12 cellular contexts compared by ENCODE assay signal in genomic region chr9:37414503-37414943, GRCh38. TPM values are rescaled to one million over a fixed set of nuclear protein-coding genes. Genes with fewer than 3 reads are reported as not detected.
DNase-seq lines count a peak whose midpoint lies in the region; ATAC-seq and TF ChIP-seq lines count a peak whose summit lies in the region.
"Had no signal": no experiment of that assay in that cellular context is flagged by ENCODE, and none has a peak within 500 bp of the region (broad histone marks: within the 10 kb centered on the region; RNA-seq: fewer than 3 reads in every experiment).

No MANE protein-coding gene starts in this region.

- 89 to 93% methylated on average over 5 to 10 of the region's 10 CpGs for WGBS in endodermal cell (ENCODE audit: insufficient coverage in 1 of 2, insufficient read length in 1 of 2), 2 experiments

- H3K27me3 ChIP-seq in BLaER1 treated with 17β-estradiol and CSF1 and Interleukin-3, amounts not matched to agents 10 nM and 100 nM = no peaks in the 10 kb centered on the region
- H3K27me3 ChIP-seq in PC-3 (ENCODE audit: low read length) (no peaks in the 10 kb centered on the region), endodermal cell (ENCODE audit: control insufficient read depth, insufficient read depth, low read length, poor library complexity, severe bottlenecking) (no peaks in the 10 kb centered on the region), parathyroid adenoma (ENCODE audit: control insufficient read depth, insufficient read depth, low read length) (no peaks in the 10 kb centered on the region), foreskin keratinocyte (no peaks in the 10 kb centered on the region)
- H3K27me3 ChIP-seq: body of pancreas had no signal

- peak overlapping the region; percentile 93 for H2AFZ ChIP-seq in PC-3 (ENCODE audit: low read length)
- H2AFZ ChIP-seq in parathyroid adenoma = peak overlapping the region; percentile 79

- H3K4me3 ChIP-seq in BLaER1 treated with 17β-estradiol and CSF1 and Interleukin-3, amounts not matched to agents 10 nM and 100 nM = no peak overlapping the region
- H3K4me3 ChIP-seq in PC-3 (ENCODE audit: low read length) (no peak overlapping the region), endodermal cell (ENCODE audit: low read length) (no peak overlapping the region), parathyroid adenoma (ENCODE audit: low read depth, low read length) (no peak overlapping the region)
- H3K4me3 ChIP-seq: body of pancreas had no signal

- no peaks in the 10 kb centered on the region for H4K20me1 ChIP-seq in BLaER1 treated with 17β-estradiol and CSF1 and Interleukin-3, amounts not matched to agents 10 nM and 100 nM
- no peaks in the 10 kb centered on the region for H4K20me1 ChIP-seq in PC-3 (ENCODE audit: low read length)

- POLR2A ChIA-PET in PC-3 (lab: Charles Lee; ENCODE audit: unreplicated experiment) = no interaction called here

- peaks cover 23 to 96% (median 68%) of the 10 kb centered on the region in 10 experiments for H3K4me1 ChIP-seq in BLaER1 treated with 17β-estradiol and CSF1 and Interleukin-3, amounts not matched to agents 10 nM and 100 nM
- H3K4me1 ChIP-seq in PC-3 (ENCODE audit: insufficient read depth, low read length) = 0 out of 2 replicates have a peak, but pooled peaks cover 6% of the 10 kb centered on the region
- no peaks in the 10 kb centered on the region for H3K4me1 ChIP-seq in endodermal cell (ENCODE audit: control insufficient read depth, insufficient read depth, low read length)
- no peaks in the 10 kb centered on the region for H3K4me1 ChIP-seq in parathyroid adenoma
- no peaks in the 10 kb centered on the region for H3K4me1 ChIP-seq in foreskin keratinocyte

- intact Hi-C loops in PC-3 (cut with micrococcal nuclease) = no loop called here
- intact Hi-C loops in Right ventricle myocardium superior (cut with DNase I) = loop anchor here (10.0 kb wide), 1 partner anchor 70 kb away; the partner anchor contains the start of gene POLR1E

- H3F3A ChIP-seq in PC-3 (ENCODE audit: low read length, unreplicated experiment) = no peaks in the 10 kb centered on the region

- peak overlapping the region in 7 of 11 experiments; percentile 0 to 42 (median 28); a peak in 6 of 22 replicates for H3K9ac ChIP-seq in BLaER1 treated with 17β-estradiol and CSF1 and Interleukin-3, amounts not matched to agents 10 nM and 100 nM
- no peak overlapping the region for H3K9ac ChIP-seq in PC-3 (ENCODE audit: low read length)
- no peak overlapping the region for H3K9ac ChIP-seq in endodermal cell (ENCODE audit: extremely low read depth, low read length, poor library complexity, severe bottlenecking)
- no peak overlapping the region for H3K9ac ChIP-seq in parathyroid adenoma

- H3K4me2 ChIP-seq in BLaER1 treated with 17β-estradiol and CSF1 and Interleukin-3, amounts not matched to agents 10 nM and 100 nM = peak overlapping the region in 8 of 11 experiments; percentile 3 to 93 (median 48); a peak in 12 of 22 replicates
- H3K4me2 ChIP-seq in PC-3 (ENCODE audit: low read length) = peak overlapping the region; percentile 66; the same call in 1 of the 2 replicates
- no peak overlapping the region for H3K4me2 ChIP-seq in parathyroid adenoma (ENCODE audit: low read length)

- ATAC-seq in PC-3 (no peak), HG03159 (IDR thresholded peaks at IDR 0.05; ENCODE audit: unreplicated experiment) (no peak), foreskin keratinocyte (no peak), Right ventricle myocardium superior (ENCODE audit: poor library complexity) (no peak)

- peaks cover 4% of the 10 kb centered on the region for H3K27me3 Mint-ChIP-seq in endodermal cell (ENCODE audit: insufficient read depth)

- DNase-seq in PC-3 (no peak), endodermal cell (peak; percentile 58), NCI-H1105 treated with DMSO at 0.1 percent for 48 hours (lab: John Stamatoyannopoulos, UW) (no peak), foreskin keratinocyte (no peak), Right ventricle myocardium superior (no peak)

- H3K27ac ChIP-seq in BLaER1 treated with 17β-estradiol and CSF1 and Interleukin-3, amounts not matched to agents 10 nM and 100 nM = peak overlapping the region in 5 of 11 experiments; percentile 3 to 41 (median 35); a peak in 5 of 22 replicates
- no peak overlapping the region for H3K27ac ChIP-seq in PC-3 (ENCODE audit: low read length)
- H3K27ac ChIP-seq in endodermal cell (ENCODE audit: low read depth, low read length) = peak overlapping the region; percentile 67
- H3K27ac ChIP-seq in parathyroid adenoma = no peak overlapping the region
- no peak overlapping the region for H3K27ac ChIP-seq in foreskin keratinocyte

- TF ChIP-seq CTCF in PC-3 (conservative IDR thresholded peaks at IDR 0.05; ENCODE audit: low read depth, low read length) (no peak), endodermal cell (conservative IDR thresholded peaks at IDR 0.05) (no peak), parathyroid adenoma (IDR thresholded peaks at IDR 0.05) (no peak), foreskin keratinocyte (conservative IDR thresholded peaks at IDR 0.05) (no peak)

- no peaks in the 10 kb centered on the region for H3K9me2 ChIP-seq in PC-3 (replicated peaks; ENCODE audit: low read length)

- H3K4me1 Mint-ChIP-seq in endodermal cell = peaks cover 16% of the 10 kb centered on the region

- peak overlapping the region; percentile 91 for H3K27ac Mint-ChIP-seq in endodermal cell
- H3K27ac Mint-ChIP-seq: activated CD4-positive, alpha-beta T cell treated with anti-CD3 and anti-CD28 coated beads, Interleukin-2, amount 10 ng/mL, durations not matched to agents 24 days and 14 days; T-helper 1 cell treated with Interleukin-12 subunit alpha and Interleukin-12 subunit beta and Interleukin-4 antibody, amounts not matched to agents 30 μg/mL and 1 μg/mL, for 36 hours had no signal

- no TSS peak for BruUV-seq in PC-3 (replicated peaks; lab: Mats Ljungman, UMichigan)

- H3K36me3 Mint-ChIP-seq in endodermal cell (ENCODE audit: low read depth) = no peaks in the 10 kb centered on the region

- no peaks in the 10 kb centered on the region for H3K79me2 ChIP-seq in PC-3 (ENCODE audit: low read length)
- no peaks in the 10 kb centered on the region for H3K79me2 ChIP-seq in parathyroid adenoma

- CTCF ChIA-PET in PC-3 (lab: Charles Lee) = no interaction called here

- H3K9me3 ChIP-seq in BLaER1 treated with 17β-estradiol and CSF1 and Interleukin-3, amounts not matched to agents 10 nM and 100 nM (replicated peaks in 1 of 11) = no peaks in the 10 kb centered on the region
- H3K9me3 ChIP-seq in PC-3 (ENCODE audit: low read length) (no peaks in the 10 kb centered on the region), endodermal cell (ENCODE audit: control insufficient read depth, low read length) (no peaks in the 10 kb centered on the region), parathyroid adenoma (ENCODE audit: control insufficient read depth, low read length) (no peaks in the 10 kb centered on the region)
- H3K9me3 ChIP-seq: body of pancreas had no signal

- no peaks in the 10 kb centered on the region for H3K9me3 Mint-ChIP-seq in endodermal cell
- H3K9me3 Mint-ChIP-seq: activated CD4-positive, alpha-beta T cell treated with anti-CD3 and anti-CD28 coated beads, Interleukin-2, amount 10 ng/mL, durations not matched to agents 24 days and 14 days; activated T-helper 2 cell treated with anti-CD3 and anti-CD28 coated beads, Interferon-gamma antibody, Interleukin-2, Interleukin-4, amounts not matched to agents 10 μg/mL and 5 μg/mL and 100 μg/mL, durations not matched to agents 14 hours and 24 hours and 36 hours; T-helper 1 cell treated with Interleukin-12 subunit alpha and Interleukin-12 subunit beta and Interleukin-4 antibody, amounts not matched to agents 30 μg/mL and 1 μg/mL, for 36 hours had no signal

- H3K4me3 Mint-ChIP-seq in endodermal cell = no peak overlapping the region
- H3K4me3 Mint-ChIP-seq: activated CD4-positive, alpha-beta T cell treated with anti-CD3 and anti-CD28 coated beads, Interleukin-2, amount 10 ng/mL, durations not matched to agents 24 days and 14 days; T-helper 1 cell treated with Interleukin-12 subunit alpha and Interleukin-12 subunit beta and Interleukin-4 antibody, amounts not matched to agents 30 μg/mL and 1 μg/mL, for 36 hours had no signal

- H3K36me3 ChIP-seq in BLaER1 treated with 17β-estradiol and CSF1 and Interleukin-3, amounts not matched to agents 10 nM and 100 nM = no peaks in the 10 kb centered on the region
- H3K36me3 ChIP-seq in PC-3 (ENCODE audit: low read depth, low read length) (no peaks in the 10 kb centered on the region), endodermal cell (ENCODE audit: control insufficient read depth, insufficient read depth, low read length) (no peaks in the 10 kb centered on the region), parathyroid adenoma (ENCODE audit: control insufficient read depth, insufficient read depth, low read length) (no peaks in the 10 kb centered on the region)

RNA-seq across cellular contexts. Expression of gene GRHPR, which starts 8.0 kb away (rescaled TPM):
- 75.3 and 84.1 TPM in 2 replicates for total RNA-seq in PC-3 (2014; rRNA removed)
- 100 to 1,000 TPM; 105 to 128 TPM for total RNA-seq in endodermal cell
- 105 TPM for polyA plus RNA-seq in endodermal cell (2013, experiment 1 of 2)
- polyA plus RNA-seq in endodermal cell (2013, experiment 2 of 2) = 92.7 TPM
- total RNA-seq in foreskin keratinocyte = 104 and 110 TPM in 2 replicates
- polyA plus RNA-seq in foreskin keratinocyte = 113 and 122 TPM in 2 replicates
- total RNA-seq in Right ventricle myocardium superior = 109 TPM

RNA-seq across cellular contexts. Expression of gene ZBTB5, which starts 50.7 kb away (rescaled TPM):
- 5.8 and 6.4 TPM in 2 replicates for total RNA-seq in PC-3 (2014; rRNA removed)
- 10 to 100 TPM; 12.5 to 19.4 TPM for total RNA-seq in endodermal cell
- polyA plus RNA-seq in endodermal cell (2013, experiment 1 of 2) = 26.2 TPM
- 25.8 TPM for polyA plus RNA-seq in endodermal cell (2013, experiment 2 of 2)
- 8.9 and 9.8 TPM in 2 replicates for total RNA-seq in foreskin keratinocyte
- 3.1 and 3.5 TPM in 2 replicates for polyA plus RNA-seq in foreskin keratinocyte
- 4.4 TPM for total RNA-seq in Right ventricle myocardium superior

Comparison
In these comparisons a context has a peak if more than half of its experiments do, and no peak if none do; other contexts are left out.
1. H3K9ac ChIP-seq: peak in BLaER1 treated with 17β-estradiol and CSF1 and Interleukin-3, amounts not matched to agents 10 nM and 100 nM (7 of 11); none in PC-3 (single experiment), endodermal cell (single experiment) and parathyroid adenoma (single experiment).